8 cellular contexts compared by ENCODE assay signal in genomic region chr1:178344513-178345077, GRCh38.
DNase-seq lines count a peak whose midpoint lies in the region; FAIRE-seq and TF ChIP-seq lines count a peak whose summit lies in the region.

No MANE protein-coding gene starts in this region.

- H3K9me3 ChIP-seq in NT2/D1 (ENCODE audit: insufficient read depth, low read length) (no peaks in the 10 kb centered on the region), endothelial cell of umbilical vein (replicated peaks; ENCODE audit: control insufficient read depth, insufficient read depth, low read length) (no peaks in the 10 kb centered on the region)

- H3K4me2 ChIP-seq in endothelial cell of umbilical vein (ENCODE audit: insufficient read depth, low read length), result peak overlapping the region; percentile 74

- dilution Hi-C loops in endothelial cell of umbilical vein (cut with MboI; ENCODE audit: extremely low pct_ligation_motif_present, low sequenced_read_pairs), result no loop called here

- no peaks in the 10 kb centered on the region for H3K79me2 ChIP-seq in endothelial cell of umbilical vein (ENCODE audit: control insufficient read depth, insufficient read depth, low read length)

- H4K20me1 ChIP-seq in endothelial cell of umbilical vein (replicated peaks; ENCODE audit: control insufficient read depth, extremely low read depth, insufficient read depth, low read length), result no peaks in the 10 kb centered on the region

- H3K9me3 Mint-ChIP-seq in T-helper 2 cell treated with Interferon-gamma antibody and Interleukin-4, amounts not matched to agents 5 μg/mL and 100 μg/mL, for 36 hours, result no peaks in the 10 kb centered on the region

- peak overlapping the region; percentile 75 for H2AFZ ChIP-seq in endothelial cell of umbilical vein (ENCODE audit: low read depth, low read length)

- CTCF ChIA-PET in endothelial cell of umbilical vein (lab: Charles Lee), result interaction anchor here (0.7 to 5.7 kb wide), 13 partner anchors 10 to 658 kb away, joined by 3 to 57 read pairs (median 4); no protein-coding TSS in a partner anchor

- no peak overlapping the region for H3K9ac ChIP-seq in NT2/D1 (ENCODE audit: insufficient read length, low read depth)
- peak overlapping the region; percentile 57 for H3K9ac ChIP-seq in endothelial cell of umbilical vein (replicated peaks; ENCODE audit: extremely low read depth, insufficient read depth, low read length)

- H3K27me3 ChIP-seq in NT2/D1 (ENCODE audit: insufficient read depth, insufficient read length), result no peaks in the 10 kb centered on the region
- no peaks in the 10 kb centered on the region for H3K27me3 ChIP-seq in endothelial cell of umbilical vein (ENCODE audit: control insufficient read depth in 2 of 2, insufficient read depth in 2 of 2, low read length in 2 of 2)

- no TSS peak for BruUV-seq in endothelial cell of umbilical vein (replicated peaks; lab: Mats Ljungman, UMichigan)

- no peak overlapping the region for H3K4me3 Mint-ChIP-seq in T-helper 2 cell treated with Interferon-gamma antibody and Interleukin-4, amounts not matched to agents 5 μg/mL and 100 μg/mL, for 36 hours

- H3K9me1 ChIP-seq in endothelial cell of umbilical vein (replicated peaks; ENCODE audit: control insufficient read depth, extremely low read depth, insufficient read depth, low read length), result no peaks in the 10 kb centered on the region

- H3K36me3 Mint-ChIP-seq in T-helper 2 cell treated with Interferon-gamma antibody and Interleukin-4, amounts not matched to agents 5 μg/mL and 100 μg/mL, for 36 hours (ENCODE audit: low read depth), result no peaks in the 10 kb centered on the region

- TF ChIP-seq POLR2A in H54 (IDR thresholded peaks at IDR 0.05; ENCODE audit: low read depth, low read length) (no peak), endothelial cell of umbilical vein (IDR thresholded peaks at IDR 0.05; ENCODE audit: low read depth, low read length) (no peak)

- H3K4me1 ChIP-seq in NT2/D1 (ENCODE audit: insufficient read depth, insufficient read length) (no peaks in the 10 kb centered on the region), endothelial cell of umbilical vein (ENCODE audit: control insufficient read depth, extremely low read depth, insufficient read depth, low read length) (peaks cover 27% of the 10 kb centered on the region)

- intact Hi-C loops in endothelial cell of umbilical vein (cut with micrococcal nuclease), result loop anchor here (2.0 kb wide), 1 partner anchor 34 kb away; no protein-coding TSS in a partner anchor

- no peaks in the 10 kb centered on the region for H3K4me1 Mint-ChIP-seq in T-helper 2 cell treated with Interferon-gamma antibody and Interleukin-4, amounts not matched to agents 5 μg/mL and 100 μg/mL, for 36 hours (ENCODE audit: low read depth)

- peak; percentile 94 for DNase-seq in AG10803 (ENCODE audit: low read depth)
- no peak for DNase-seq in H54 (ENCODE audit: insufficient read length, low spot score)
- peak; percentile 43 for DNase-seq in NT2/D1 (ENCODE audit: low read depth, low spot score)
- DNase-seq in endothelial cell of umbilical vein (ENCODE audit: low read depth, low spot score), result peak; percentile 87
- peak; percentile 42 for DNase-seq in midbrain (lab: John Stamatoyannopoulos, UW)
- DNase-seq in stimulated activated CD4-positive, alpha-beta T cell treated with anti-CD3 and anti-CD28 coated beads, Interleukin-12 subunit alpha, Interleukin-12 subunit beta, amount 100 ng/mL, for 4 hours, result no peak
- DNase-seq in NCI-H2171 treated with DMSO at 0.1 percent for 48 hours (lab: John Stamatoyannopoulos, UW), result no peak
- DNase-seq in T-helper 2 cell treated with Interferon-gamma antibody and Interleukin-4, amounts not matched to agents 5 μg/mL and 100 μg/mL, for 36 hours (ENCODE audit: low spot score), result no peak

- no peak overlapping the region for H3K27ac Mint-ChIP-seq in T-helper 2 cell treated with Interferon-gamma antibody and Interleukin-4, amounts not matched to agents 5 μg/mL and 100 μg/mL, for 36 hours

- H3K27ac ChIP-seq in endothelial cell of umbilical vein (ENCODE audit: insufficient read depth, low read depth, low read length), result peak overlapping the region; percentile 72

- H3K4me3 ChIP-seq in AG10803 (ENCODE audit: low read length), result peak overlapping the region; percentile 21
- H3K4me3 ChIP-seq in NT2/D1 (ENCODE audit: insufficient read length, low read depth), result no peak overlapping the region
- no peak overlapping the region for H3K4me3 ChIP-seq in endothelial cell of umbilical vein (replicated peaks in 1 of 3; ENCODE audit: insufficient read depth in 1 of 3, low read depth in 1 of 3, low read length in 3 of 3)

- no peaks in the 10 kb centered on the region for H3K36me3 ChIP-seq in NT2/D1 (ENCODE audit: insufficient read depth, insufficient read length, low read length)
- H3K36me3 ChIP-seq in endothelial cell of umbilical vein (ENCODE audit: control insufficient read depth in 2 of 2, extremely low read depth in 1 of 2, insufficient read depth in 2 of 2, low read length in 2 of 2), result no peaks in the 10 kb centered on the region

- peak; percentile 98 for FAIRE-seq in H54 (lab: Jason Lieb, UNC)
- FAIRE-seq in endothelial cell of umbilical vein (lab: Jason Lieb, UNC), result peak; percentile 55

- TF ChIP-seq CTCF in AG10803 (conservative IDR thresholded peaks at IDR 0.05; ENCODE audit: low read length) (peak; percentile 81), endothelial cell of umbilical vein (IDR thresholded peaks at IDR 0.05; ENCODE audit: extremely low read depth in 1 of 2, insufficient read depth in 1 of 2, low read depth in 1 of 2, low read length in 2 of 2) (peak; percentile 29 to 50)

- POLR2A ChIA-PET in endothelial cell of umbilical vein (lab: Charles Lee), result no interaction called here

- no peaks in the 10 kb centered on the region for H3K27me3 Mint-ChIP-seq in T-helper 2 cell treated with Interferon-gamma antibody and Interleukin-4, amounts not matched to agents 5 μg/mL and 100 μg/mL, for 36 hours (ENCODE audit: low read depth)

TF ChIP-seq in endothelial cell of umbilical vein, 7 proteins besides CTCF, POLR2A, EP300 and RAD21:
- TF ChIP-seq MAX (IDR thresholded peaks at IDR 0.05; ENCODE audit: insufficient read depth, insufficient read length) (no peak), JUN (IDR thresholded peaks at IDR 0.05; ENCODE audit: borderline replicate concordance, insufficient read depth, insufficient read length, low read depth) (peak; percentile 78), FOS (IDR thresholded peaks at IDR 0.05; ENCODE audit: borderline replicate concordance, insufficient read depth, low read length) (peak; percentile 39), GATA2 (IDR thresholded peaks at IDR 0.05; ENCODE audit: insufficient read depth, insufficient read length, low read depth, low read length) (no peak), MYC (IDR thresholded peaks at IDR 0.05; ENCODE audit: low read depth, low read length) (no peak)

Comparison
In these comparisons a context has a peak if more than half of its experiments do, and no peak if none do; other contexts are left out.
1. DNase-seq: peak in AG10803 (single experiment), NT2/D1 (single experiment), endothelial cell of umbilical vein (single experiment) and midbrain (single experiment); none in H54 (single experiment), stimulated activated CD4-positive, alpha-beta T cell treated with anti-CD3 and anti-CD28 coated beads, Interleukin-12 subunit alpha, Interleukin-12 subunit beta, amount 100 ng/mL, for 4 hours (single experiment), NCI-H2171 treated with DMSO at 0.1 percent for 48 hours (single experiment) and T-helper 2 cell treated with Interferon-gamma antibody and Interleukin-4, amounts not matched to agents 5 μg/mL and 100 μg/mL, for 36 hours (single experiment).